In genomic region chr10:7913122-7913872, GRCh38 we compare ENCODE assay signal across 23 cellular contexts.
"Had no signal": no experiment of that assay in that cellular context is flagged by ENCODE, and none has a peak within 500 bp of the region (broad histone marks: within the 10 kb centered on the region; RNA-seq: fewer than 3 reads in every experiment).

No MANE protein-coding gene starts in this region.

- H3K4me3 ChIP-seq: heart left ventricle, mucosa of descending colon, neural progenitor cell had no signal

- H3K9me3 ChIP-seq: heart left ventricle, mucosa of descending colon, SK-N-SH had no signal

- H3K27me3 ChIP-seq: heart left ventricle, neural progenitor cell had no signal

- H3K4me3 Mint-ChIP-seq: activated naive CD4-positive, alpha-beta T cell treated with anti-CD3 and anti-CD28 coated beads, Interleukin-2, amount 10 ng/mL, durations not matched to agents 7 days and 5 days; activated naive CD8-positive, alpha-beta T cell treated with anti-CD3 and anti-CD28 coated beads, Interleukin-2, amount 50 U/mL, for 24 hours; central memory CD8-positive, alpha-beta T cell; dendritic cell treated with granulocyte-macrophage colony-stimulating factor and Interleukin-4, amounts not matched to agents 40 ng/mL and 50 ng/mL, for 4 days; effector memory CD8-positive, alpha-beta T cell; memory B cell; naive thymus-derived CD4-positive, alpha-beta T cell; neural progenitor cell; stimulated activated memory B cell treated with anti-CD40 and anti-IgM and Interleukin-4, amounts not matched to agents 10 μg/mL and 1 μg/mL and 100 μg/mL, for 72 hours had no signal

- H3K27me3 Mint-ChIP-seq: activated naive CD4-positive, alpha-beta T cell treated with anti-CD3 and anti-CD28 coated beads, Interleukin-2, amount 10 ng/mL, durations not matched to agents 7 days and 5 days; activated naive CD8-positive, alpha-beta T cell treated with anti-CD3 and anti-CD28 coated beads, Interleukin-2, amount 50 U/mL, for 24 hours; central memory CD8-positive, alpha-beta T cell; dendritic cell treated with granulocyte-macrophage colony-stimulating factor and Interleukin-4, amounts not matched to agents 40 ng/mL and 50 ng/mL, for 4 days; effector memory CD8-positive, alpha-beta T cell; memory B cell; naive thymus-derived CD4-positive, alpha-beta T cell; stimulated activated memory B cell treated with anti-CD40 and anti-IgM and Interleukin-4, amounts not matched to agents 10 μg/mL and 1 μg/mL and 100 μg/mL, for 72 hours had no signal

- H3K27ac Mint-ChIP-seq: activated naive CD4-positive, alpha-beta T cell treated with anti-CD3 and anti-CD28 coated beads, Interleukin-2, amount 10 ng/mL, durations not matched to agents 7 days and 5 days; activated naive CD8-positive, alpha-beta T cell treated with anti-CD3 and anti-CD28 coated beads, Interleukin-2, amount 50 U/mL, for 24 hours; dendritic cell treated with granulocyte-macrophage colony-stimulating factor and Interleukin-4, amounts not matched to agents 40 ng/mL and 50 ng/mL, for 4 days; effector memory CD8-positive, alpha-beta T cell; memory B cell; naive thymus-derived CD4-positive, alpha-beta T cell; neural progenitor cell; stimulated activated memory B cell treated with anti-CD40 and anti-IgM and Interleukin-4, amounts not matched to agents 10 μg/mL and 1 μg/mL and 100 μg/mL, for 72 hours had no signal

- H3K4me2 ChIP-seq: neural progenitor cell, SK-N-SH had no signal

- H3K9me3 Mint-ChIP-seq: activated naive CD4-positive, alpha-beta T cell treated with anti-CD3 and anti-CD28 coated beads, Interleukin-2, amount 10 ng/mL, durations not matched to agents 7 days and 5 days; activated naive CD8-positive, alpha-beta T cell treated with anti-CD3 and anti-CD28 coated beads, Interleukin-2, amount 50 U/mL, for 24 hours; central memory CD8-positive, alpha-beta T cell; dendritic cell treated with granulocyte-macrophage colony-stimulating factor and Interleukin-4, amounts not matched to agents 40 ng/mL and 50 ng/mL, for 4 days; effector memory CD8-positive, alpha-beta T cell; memory B cell; naive thymus-derived CD4-positive, alpha-beta T cell; neural progenitor cell; stimulated activated memory B cell treated with anti-CD40 and anti-IgM and Interleukin-4, amounts not matched to agents 10 μg/mL and 1 μg/mL and 100 μg/mL, for 72 hours had no signal

- H3K9ac ChIP-seq: neural progenitor cell, SK-N-SH had no signal

- H3K27ac ChIP-seq: epithelial cell of prostate, heart left ventricle, neural progenitor cell had no signal

- ATAC-seq: activated CD4-positive, CD25-positive, alpha-beta regulatory T cell treated with anti-CD3 and anti-CD28 coated beads, Interleukin-2, amount 50 U/mL, for 24 hours; activated naive CD8-positive, alpha-beta T cell treated with anti-CD3 and anti-CD28 coated beads, Interleukin-2, amount 50 U/mL, for 24 hours; effector memory CD8-positive, alpha-beta T cell; heart left ventricle; left ventricle myocardium superior; mucosa of descending colon; naive thymus-derived CD4-positive, alpha-beta T cell; sciatic nerve; stimulated activated memory B cell treated with anti-CD40 and anti-IgM and Interleukin-4, amounts not matched to agents 10 μg/mL and 1 μg/mL and 100 μg/mL, for 72 hours had no signal

- H3K4me1 ChIP-seq: neural progenitor cell had no signal

- H3K4me1 Mint-ChIP-seq: neural progenitor cell had no signal

- DNase-seq: activated CD4-positive, alpha-beta T cell treated with anti-CD3 and anti-CD28 coated beads, Interleukin-2, amount 50 U/mL, for 1 hour; activated CD8-positive, alpha-beta memory T cell treated with anti-CD3 and anti-CD28 coated beads for 24 hours; activated CD8-positive, alpha-beta memory T cell treated with anti-CD3 and anti-CD28 coated beads, Interleukin-2, amount 50 U/mL, for 48 hours; activated effector memory CD4-positive, alpha-beta T cell treated with Interleukin-2 at 50 U/mL for 16 hours; activated naive CD4-positive, alpha-beta T cell treated with anti-CD3 and anti-CD28 coated beads, Interleukin-2, amount 10 ng/mL, durations not matched to agents 7 days and 5 days; activated naive CD8-positive, alpha-beta T cell treated with anti-CD3 and anti-CD28 coated beads, Interleukin-2, amount 50 U/mL, for 24 hours; activated T-cell treated with anti-CD3 and anti-CD28 coated beads, Interleukin-2, amount 50 U/mL, for 48 hours; aorta; effector memory CD8-positive, alpha-beta T cell; heart left ventricle; left ventricle myocardium superior; mucosa of descending colon; naive thymus-derived CD4-positive, alpha-beta T cell; SK-N-SH; stimulated activated CD4-positive, alpha-beta T cell treated with anti-CD3 and anti-CD28 coated beads, Interleukin-4, amount 100 ng/mL, for 4 hours had no signal

- H3K36me3 Mint-ChIP-seq: activated naive CD4-positive, alpha-beta T cell treated with anti-CD3 and anti-CD28 coated beads, Interleukin-2, amount 10 ng/mL, durations not matched to agents 7 days and 5 days; neural progenitor cell; stimulated activated memory B cell treated with anti-CD40 and anti-IgM and Interleukin-4, amounts not matched to agents 10 μg/mL and 1 μg/mL and 100 μg/mL, for 72 hours had no signal

- H3K36me3 ChIP-seq: heart left ventricle, neural progenitor cell had no signal
